ENCODE assay signal across 22 cellular contexts in the genomic region with DNA sequence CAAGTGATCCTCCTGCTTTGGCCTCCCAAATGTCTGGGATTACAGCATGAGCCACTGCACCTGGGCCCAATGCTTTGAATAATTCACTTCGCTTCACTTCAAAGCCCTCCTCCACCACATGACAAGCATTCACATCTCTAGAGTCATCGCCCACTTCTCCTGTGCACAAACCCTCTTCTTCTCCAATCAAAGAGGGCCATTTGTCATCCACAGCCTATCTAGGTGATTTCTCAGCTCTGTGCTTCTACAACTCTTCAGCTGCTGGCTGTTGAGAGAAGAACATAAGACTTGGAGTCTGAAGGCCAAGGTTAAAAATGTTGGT.
"Had no signal": no experiment of that assay in that cellular context is flagged by ENCODE, and none has a peak within 500 bp of the region (broad histone marks: within the 10 kb centered on the region; RNA-seq: fewer than 3 reads in every experiment).

No MANE protein-coding gene starts in this region.

- H3K4me3 Mint-ChIP-seq: immature natural killer cell, memory B cell had no signal

- H2AFZ ChIP-seq: hepatocyte had no signal

- DNase-seq: dorsolateral prefrontal cortex; effector CD4-positive, alpha-beta T cell; effector memory CD4-positive, alpha-beta T cell; foreskin keratinocyte; heart left ventricle; hypothalamus; immature natural killer cell; left cardiac atrium; left lung; left ventricle myocardium superior; mammary epithelial cell; midbrain had no signal

- H3K4me1 Mint-ChIP-seq: immature natural killer cell, memory B cell had no signal

- H3K4me3 ChIP-seq: coronary artery, dorsolateral prefrontal cortex, esophagus muscularis mucosa, gastroesophageal sphincter, heart left ventricle, hepatocyte, left lung, lung had no signal

- H3K36me3 ChIP-seq: esophagus muscularis mucosa, gastroesophageal sphincter, heart left ventricle, left lung had no signal

- H3K9me3 ChIP-seq: esophagus muscularis mucosa, gastroesophageal sphincter, heart left ventricle, left lung had no signal

- FAIRE-seq: colon, endothelial cell of umbilical vein, frontal cortex, keratinocyte had no signal

- H3K27ac Mint-ChIP-seq: immature natural killer cell, memory B cell had no signal

- H3K27ac ChIP-seq: coronary artery, dorsolateral prefrontal cortex, esophagus muscularis mucosa, foreskin keratinocyte, gastroesophageal sphincter, heart left ventricle, hepatocyte, left lung had no signal

- H3K36me3 Mint-ChIP-seq: immature natural killer cell, memory B cell had no signal

- H3K79me2 ChIP-seq: hepatocyte had no signal

- ATAC-seq: foreskin keratinocyte, gastroesophageal sphincter, heart left ventricle, left cardiac atrium, left ventricle myocardium superior had no signal

- H3K9me3 Mint-ChIP-seq: memory B cell had no signal

- H3K4me1 ChIP-seq: esophagus muscularis mucosa, foreskin keratinocyte, gastroesophageal sphincter, heart left ventricle, left lung had no signal

- H3K4me2 ChIP-seq: hepatocyte had no signal

- H3K27me3 ChIP-seq: dorsolateral prefrontal cortex had no signal
